In genomic region chr5:77882670-77883257, GRCh38 we compare ENCODE assay signal across 10 cellular contexts.
DNase-seq lines count a peak whose midpoint lies in the region; ATAC-seq lines count a peak whose summit lies in the region.
"Had no signal": no experiment of that assay in that cellular context is flagged by ENCODE, and none has a peak within 500 bp of the region (broad histone marks: within the 10 kb centered on the region; RNA-seq: fewer than 3 reads in every experiment).

No MANE protein-coding gene starts in this region.

- CTCF ChIA-PET in activated CD4-positive, alpha-beta memory T cell treated with anti-CD3 and anti-CD28 coated beads for 36 hours (lab: Charles Lee): no interaction called here
- CTCF ChIA-PET in activated CD4-positive, alpha-beta memory T cell treated with anti-CD3 and anti-CD28 coated beads, Interleukin-2, amount 10 ng/mL, durations not matched to agents 7 days and 5 days (lab: Charles Lee): interaction anchor here (1.3 kb wide), 1 partner anchor 14 kb away, joined by 3 read pairs; no protein-coding TSS in a partner anchor

- H3K4me3 Mint-ChIP-seq in activated CD4-positive, alpha-beta memory T cell treated with anti-CD3 and anti-CD28 coated beads for 36 hours: no peak overlapping the region
- no peak overlapping the region for H3K4me3 Mint-ChIP-seq in activated CD4-positive, alpha-beta memory T cell treated with anti-CD3 and anti-CD28 coated beads, Interleukin-2, amount 10 ng/mL, durations not matched to agents 7 days and 5 days
- no peak overlapping the region for H3K4me3 Mint-ChIP-seq in stimulated activated naive B cell treated with anti-CD40 and anti-IgM and Interleukin-4, amounts not matched to agents 10 μg/mL and 1 μg/mL and 100 μg/mL, for 72 hours

- peaks cover 15% of the 10 kb centered on the region for H3K27me3 Mint-ChIP-seq in activated CD4-positive, alpha-beta memory T cell treated with anti-CD3 and anti-CD28 coated beads for 36 hours
- H3K27me3 Mint-ChIP-seq in activated CD4-positive, alpha-beta memory T cell treated with anti-CD3 and anti-CD28 coated beads, Interleukin-2, amount 10 ng/mL, durations not matched to agents 7 days and 5 days: peaks cover 10% of the 10 kb centered on the region
- peaks cover 17 to 22% of the 10 kb centered on the region in 2 donors for H3K27me3 Mint-ChIP-seq in stimulated activated naive B cell treated with anti-CD40 and anti-IgM and Interleukin-4, amounts not matched to agents 10 μg/mL and 1 μg/mL and 100 μg/mL, for 72 hours

- intact Hi-C loops in activated CD4-positive, alpha-beta memory T cell treated with anti-CD3 and anti-CD28 coated beads for 36 hours (cut with micrococcal nuclease): no loop called here

- H3K27ac Mint-ChIP-seq in activated CD4-positive, alpha-beta memory T cell treated with anti-CD3 and anti-CD28 coated beads for 36 hours: peak overlapping the region; percentile 85
- H3K27ac Mint-ChIP-seq in activated CD4-positive, alpha-beta memory T cell treated with anti-CD3 and anti-CD28 coated beads, Interleukin-2, amount 10 ng/mL, durations not matched to agents 7 days and 5 days: no peak overlapping the region
- H3K27ac Mint-ChIP-seq in stimulated activated naive B cell treated with anti-CD40 and anti-IgM and Interleukin-4, amounts not matched to agents 10 μg/mL and 1 μg/mL and 100 μg/mL, for 72 hours: no peak overlapping the region

- no peak for ATAC-seq in stimulated activated naive B cell treated with anti-CD40 and anti-IgM and Interleukin-4, amounts not matched to agents 10 μg/mL and 1 μg/mL and 100 μg/mL, for 72 hours (replicated peaks)
- ATAC-seq in HG02852 (IDR thresholded peaks at IDR 0.05; ENCODE audit: unreplicated experiment): no peak

- DNase-seq in activated CD4-positive, alpha-beta memory T cell treated with anti-CD3 and anti-CD28 coated beads for 36 hours: peak; percentile 74
- no peak for DNase-seq in activated CD4-positive, alpha-beta memory T cell treated with anti-CD3 and anti-CD28 coated beads, Interleukin-2, amount 10 ng/mL, durations not matched to agents 7 days and 5 days
- peak; percentile 31 for DNase-seq in RPMI7951 (ENCODE audit: low read depth)
- DNase-seq in dermis microvascular lymphatic vessel endothelial cell (ENCODE audit: low read depth in 2 of 2): peak; percentile 23 to 80
- DNase-seq in stimulated activated CD8-positive, alpha-beta memory T cell treated with anti-CD3 and anti-CD28 coated beads, Interleukin-4, amount 100 ng/mL, for 48 hours: peak; percentile 42
- DNase-seq in stimulated activated naive B cell treated with anti-CD40 and anti-IgM and Interleukin-4, amounts not matched to agents 10 μg/mL and 1 μg/mL and 100 μg/mL, for 72 hours: no peak
- no peak for DNase-seq in NCI-H1048 (lab: John Stamatoyannopoulos, UW)
- DNase-seq: BE2C, MM.1S had no signal

- H3K4me1 Mint-ChIP-seq in activated CD4-positive, alpha-beta memory T cell treated with anti-CD3 and anti-CD28 coated beads for 36 hours (ENCODE audit: low read depth): peaks cover 30% of the 10 kb centered on the region
- peaks cover 17% of the 10 kb centered on the region for H3K4me1 Mint-ChIP-seq in activated CD4-positive, alpha-beta memory T cell treated with anti-CD3 and anti-CD28 coated beads, Interleukin-2, amount 10 ng/mL, durations not matched to agents 7 days and 5 days
- no peaks in the 10 kb centered on the region for H3K4me1 Mint-ChIP-seq in stimulated activated naive B cell treated with anti-CD40 and anti-IgM and Interleukin-4, amounts not matched to agents 10 μg/mL and 1 μg/mL and 100 μg/mL, for 72 hours

- H3K9me3 Mint-ChIP-seq in activated CD4-positive, alpha-beta memory T cell treated with anti-CD3 and anti-CD28 coated beads for 36 hours: no peaks in the 10 kb centered on the region
- H3K9me3 Mint-ChIP-seq in activated CD4-positive, alpha-beta memory T cell treated with anti-CD3 and anti-CD28 coated beads, Interleukin-2, amount 10 ng/mL, durations not matched to agents 7 days and 5 days: no peaks in the 10 kb centered on the region
- H3K9me3 Mint-ChIP-seq in stimulated activated naive B cell treated with anti-CD40 and anti-IgM and Interleukin-4, amounts not matched to agents 10 μg/mL and 1 μg/mL and 100 μg/mL, for 72 hours: no peaks in the 10 kb centered on the region

- H3K36me3 Mint-ChIP-seq in activated CD4-positive, alpha-beta memory T cell treated with anti-CD3 and anti-CD28 coated beads for 36 hours: no peaks in the 10 kb centered on the region
- no peaks in the 10 kb centered on the region for H3K36me3 Mint-ChIP-seq in activated CD4-positive, alpha-beta memory T cell treated with anti-CD3 and anti-CD28 coated beads, Interleukin-2, amount 10 ng/mL, durations not matched to agents 7 days and 5 days (ENCODE audit: low read depth)
- no peaks in the 10 kb centered on the region for H3K36me3 Mint-ChIP-seq in stimulated activated naive B cell treated with anti-CD40 and anti-IgM and Interleukin-4, amounts not matched to agents 10 μg/mL and 1 μg/mL and 100 μg/mL, for 72 hours

- POLR2A ChIA-PET in activated CD4-positive, alpha-beta memory T cell treated with anti-CD3 and anti-CD28 coated beads for 36 hours (lab: Charles Lee): interaction anchor here (1.1 kb wide), 1 partner anchor 9 kb away, joined by 4 read pairs; no protein-coding TSS in a partner anchor
- POLR2A ChIA-PET in activated CD4-positive, alpha-beta memory T cell treated with anti-CD3 and anti-CD28 coated beads, Interleukin-2, amount 10 ng/mL, durations not matched to agents 7 days and 5 days (lab: Charles Lee): no interaction called here

Comparison
In these comparisons a context has a peak if more than half of its experiments do, and no peak if none do; other contexts are left out.
1. DNase-seq: peak in activated CD4-positive, alpha-beta memory T cell treated with anti-CD3 and anti-CD28 coated beads for 36 hours (single experiment), RPMI7951 (single experiment), dermis microvascular lymphatic vessel endothelial cell (2 of 2) and stimulated activated CD8-positive, alpha-beta memory T cell treated with anti-CD3 and anti-CD28 coated beads, Interleukin-4, amount 100 ng/mL, for 48 hours (single experiment); none in activated CD4-positive, alpha-beta memory T cell treated with anti-CD3 and anti-CD28 coated beads, Interleukin-2, amount 10 ng/mL, durations not matched to agents 7 days and 5 days (single experiment), stimulated activated naive B cell treated with anti-CD40 and anti-IgM and Interleukin-4, amounts not matched to agents 10 μg/mL and 1 μg/mL and 100 μg/mL, for 72 hours (single experiment) and NCI-H1048 (single experiment).